In genomic region chr4:22515888-22516541, GRCh38 we compare ENCODE assay signal across 1 cellular context.
TF ChIP-seq lines count a peak whose summit lies in the region.

TSS of gene ADGRA3 (minus strand) at chr4:22516066. CDS start at chr4:22515784, 282 bp downstream.

TF ChIP-seq in IMR-90, 13 proteins besides CTCF, POLR2A, EP300 and RAD21 (continued from another document):
- TF ChIP-seq ELK1 (IDR thresholded peaks at IDR 0.05; ENCODE audit: borderline replicate concordance, low read depth, low read length) (no peak), BHLHE40 (IDR thresholded peaks at IDR 0.05; ENCODE audit: low read depth, low read length) (no peak), MAZ (IDR thresholded peaks at IDR 0.05; ENCODE audit: borderline replicate concordance, low read depth, low read length) (0 out of 2 replicates have a peak, but pooled peaks have one; percentile 33)
TF ChIP-seq in IMR-90: peak in this region for 1.
